ENCODE assay signal across 20 cellular contexts in the genomic region with DNA sequence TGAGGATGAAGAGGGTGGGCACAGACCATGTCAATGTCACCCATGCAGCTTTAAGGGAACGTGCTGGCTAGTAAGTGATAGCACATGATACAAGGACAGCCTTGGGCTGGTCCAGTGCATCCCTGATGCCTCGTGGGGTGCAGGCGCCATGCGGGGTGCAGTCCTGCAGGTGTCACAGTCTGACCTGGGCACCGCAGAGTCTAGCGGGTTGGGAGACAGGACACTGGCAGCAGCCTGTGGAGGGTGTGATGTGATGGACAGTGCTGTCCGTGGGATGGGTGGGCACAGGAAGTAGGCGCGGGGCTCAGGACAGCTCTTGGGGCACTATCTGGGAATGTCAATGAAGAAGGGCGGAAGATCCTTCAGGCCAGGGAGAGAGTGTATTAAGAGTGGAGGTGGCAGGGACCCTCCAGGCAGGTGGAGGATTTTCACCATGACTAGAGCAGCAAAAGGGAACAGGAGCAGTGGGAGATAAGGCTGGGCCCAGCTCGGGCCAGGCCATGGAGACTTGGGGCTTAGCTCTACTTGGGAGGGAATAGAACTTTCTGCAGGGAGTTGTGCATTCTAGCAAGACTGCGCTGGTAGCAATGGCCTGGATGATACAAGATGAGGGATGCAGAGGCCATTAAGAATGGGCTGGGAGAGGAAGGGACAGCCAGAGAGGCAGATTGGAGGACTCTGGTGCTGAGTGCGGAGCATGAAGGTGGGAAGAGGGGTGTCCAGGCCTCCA.
"Had no signal": no experiment of that assay in that cellular context is flagged by ENCODE, and none has a peak within 500 bp of the region (broad histone marks: within the 10 kb centered on the region; RNA-seq: fewer than 3 reads in every experiment).

No MANE protein-coding gene starts in this region.

- H3K27me3 ChIP-seq: adrenal gland, neutrophil had no signal

- H3K4me1 Mint-ChIP-seq: activated naive CD4-positive, alpha-beta T cell treated with anti-CD3 and anti-CD28 coated beads, Interleukin-2, amount 10 ng/mL, durations not matched to agents 7 days and 5 days; central memory CD8-positive, alpha-beta T cell; WTC11 had no signal

- H3K4me1 ChIP-seq: adrenal gland had no signal

- H3K36me3 Mint-ChIP-seq: activated naive CD4-positive, alpha-beta T cell treated with anti-CD3 and anti-CD28 coated beads, Interleukin-2, amount 10 ng/mL, durations not matched to agents 7 days and 5 days; naive thymus-derived CD4-positive, alpha-beta T cell; WTC11 had no signal

- H3K27ac Mint-ChIP-seq: activated CD8-positive, alpha-beta T cell treated with anti-CD3 and anti-CD28 coated beads, Interleukin-2, amount 10 ng/mL, durations not matched to agents 7 days and 5 days; activated naive CD4-positive, alpha-beta T cell treated with anti-CD3 and anti-CD28 coated beads, Interleukin-2, amount 10 ng/mL, durations not matched to agents 7 days and 5 days; naive thymus-derived CD4-positive, alpha-beta T cell; T-helper 1 cell treated with Interleukin-12 subunit alpha and Interleukin-12 subunit beta and Interleukin-4 antibody, amounts not matched to agents 30 μg/mL and 1 μg/mL, for 36 hours; WTC11 had no signal

- H3K27me3 Mint-ChIP-seq: central memory CD8-positive, alpha-beta T cell; naive thymus-derived CD4-positive, alpha-beta T cell had no signal

- H3K9me3 ChIP-seq: adrenal gland, mucosa of descending colon, neutrophil had no signal

- H3K27ac ChIP-seq: adrenal gland, neutrophil had no signal

- H3K4me3 ChIP-seq: adrenal gland, mucosa of descending colon had no signal

- DNase-seq: activated CD4-positive, alpha-beta T cell treated with anti-CD3 and anti-CD28 coated beads for 48 hours; activated CD8-positive, alpha-beta T cell treated with anti-CD3 and anti-CD28 coated beads, Interleukin-2, amount 10 ng/mL, durations not matched to agents 7 days and 5 days; activated naive CD4-positive, alpha-beta T cell treated with anti-CD3 and anti-CD28 coated beads, Interleukin-2, amount 10 ng/mL, durations not matched to agents 7 days and 5 days; effector CD8-positive, alpha-beta T cell; foreskin fibroblast; mammary epithelial cell; mucosa of descending colon; naive thymus-derived CD4-positive, alpha-beta T cell; retina; SIG-M5; small intestine; stimulated activated CD4-positive, alpha-beta T cell treated with anti-CD3 and anti-CD28 coated beads, Interleukin-4, amount 100 ng/mL, for 4 hours; stimulated activated CD8-positive, alpha-beta memory T cell treated with anti-CD3 and anti-CD28 coated beads, Interleukin-4, amount 100 ng/mL, for 48 hours; stimulated activated naive CD8-positive, alpha-beta T cell treated with anti-CD3 and anti-CD28 coated beads, Interleukin-15, Interleukin-2, amounts not matched to agents 100 U/mL and 50 U/mL, for 24 hours; trophoblast cell had no signal

- H3K4me3 Mint-ChIP-seq: activated CD8-positive, alpha-beta T cell treated with anti-CD3 and anti-CD28 coated beads, Interleukin-2, amount 10 ng/mL, durations not matched to agents 7 days and 5 days; activated naive CD4-positive, alpha-beta T cell treated with anti-CD3 and anti-CD28 coated beads, Interleukin-2, amount 10 ng/mL, durations not matched to agents 7 days and 5 days; central memory CD8-positive, alpha-beta T cell; naive thymus-derived CD4-positive, alpha-beta T cell; T-helper 1 cell treated with Interleukin-12 subunit alpha and Interleukin-12 subunit beta and Interleukin-4 antibody, amounts not matched to agents 30 μg/mL and 1 μg/mL, for 36 hours; WTC11 had no signal

- H3K9me3 Mint-ChIP-seq: activated naive CD4-positive, alpha-beta T cell treated with anti-CD3 and anti-CD28 coated beads, Interleukin-2, amount 10 ng/mL, durations not matched to agents 7 days and 5 days; central memory CD8-positive, alpha-beta T cell; naive thymus-derived CD4-positive, alpha-beta T cell; T-helper 1 cell treated with Interleukin-12 subunit alpha and Interleukin-12 subunit beta and Interleukin-4 antibody, amounts not matched to agents 30 μg/mL and 1 μg/mL, for 36 hours; WTC11 had no signal

- H3K36me3 ChIP-seq: adrenal gland, neutrophil had no signal

- ATAC-seq: activated CD8-positive, alpha-beta T cell treated with anti-CD3 and anti-CD28 coated beads, Interleukin-2, amount 10 ng/mL, durations not matched to agents 7 days and 5 days; mucosa of descending colon; naive thymus-derived CD4-positive, alpha-beta T cell; stimulated activated naive CD8-positive, alpha-beta T cell treated with anti-CD3 and anti-CD28 coated beads, Interleukin-15, Interleukin-2, amounts not matched to agents 100 U/mL and 50 U/mL, for 24 hours; WTC11 had no signal
